Comparison of ENCODE assay signal across 8 cellular contexts in genomic region chr5:58582411-58583393, GRCh38. TPM values are rescaled to one million over a fixed set of nuclear protein-coding genes. Genes with fewer than 3 reads are reported as not detected.
A peak's percentile ranks its signal among the peaks of the same experiment; 100 is the strongest.
DNase-seq lines count a peak whose midpoint lies in the region; ATAC-seq and TF ChIP-seq lines count a peak whose summit lies in the region.

Gene RAB3C, plus strand, starts transcription at chr5:58583075. Its CDS starts 134 bp downstream, at chr5:58583209.

- no peaks in the 10 kb centered on the region for H3F3A ChIP-seq in GM23338 (replicated peaks; ENCODE audit: low read depth)
- H3F3A ChIP-seq in PC-9 (ENCODE audit: insufficient read depth, low read depth), result no peaks in the 10 kb centered on the region

- DNase-seq in GDM1 (lab: John Stamatoyannopoulos, UW) (peak; percentile 85), GM23338 (ENCODE audit: low spot score) (peak; percentile 98), KG1 (lab: John Stamatoyannopoulos, UW) (peak; percentile 63), PC-9 (peak; percentile 82), amygdala (lab: John Stamatoyannopoulos, UW) (peak; percentile 6 to 96 (median 88)), heart left ventricle (peak; percentile 86 to 93 (median 92)), osteoblast (ENCODE audit: insufficient read length, low spot score, missing footprints) (peak; percentile 97), ureter (ENCODE audit: low spot score) (peak; percentile 85)

- H3K27me3 Mint-ChIP-seq in GM23338 (ENCODE audit: insufficient read depth, low read depth, poor library complexity), result peaks cover 13% of the 10 kb centered on the region

- no peaks in the 10 kb centered on the region for H3K36me3 ChIP-seq in GM23338 (ENCODE audit: insufficient read depth)
- H3K36me3 ChIP-seq in PC-9 (ENCODE audit: low read depth), result no peaks in the 10 kb centered on the region
- H3K36me3 ChIP-seq in heart left ventricle, result no peaks in the 10 kb centered on the region
- H3K36me3 ChIP-seq in osteoblast (ENCODE audit: insufficient read depth, low read length), result no peaks in the 10 kb centered on the region

- CTCF ChIA-PET in PC-9 (lab: Charles Lee), result interaction anchor here (0.6 kb wide), 1 partner anchor 798 kb away, joined by 4 read pairs; no protein-coding TSS in a partner anchor

- H3K27ac Mint-ChIP-seq in GM23338, result peak within 1 kb of the TSS; percentile 88

- H3K9me3 ChIP-seq in PC-9 (ENCODE audit: insufficient read depth, low read depth) (no peaks in the 10 kb centered on the region), heart left ventricle (no peaks in the 10 kb centered on the region), osteoblast (ENCODE audit: low read depth, low read length) (no peaks in the 10 kb centered on the region)

- no peak for TF ChIP-seq POLR2A in heart left ventricle (IDR thresholded peaks at IDR 0.05)

- intact Hi-C loops in PC-9 (cut with micrococcal nuclease; ENCODE audit: unreplicated experiment) (no loop called here), heart left ventricle (cut with DNase I) (no loop called here)

- H3K9me3 Mint-ChIP-seq in GM23338, result no peaks in the 10 kb centered on the region

- peak within 1 kb of the TSS; percentile 95 for H3K4me2 ChIP-seq in GM23338
- H3K4me2 ChIP-seq in PC-9, result peak within 1 kb of the TSS; percentile 98
- H3K4me2 ChIP-seq in osteoblast (ENCODE audit: insufficient read depth, low read length), result peak within 1 kb of the TSS; percentile 91

- H4K20me1 ChIP-seq in GM23338 (replicated peaks; ENCODE audit: insufficient read depth), result no peaks in the 10 kb centered on the region
- no peaks in the 10 kb centered on the region for H4K20me1 ChIP-seq in PC-9 (ENCODE audit: insufficient read depth)
- no peaks in the 10 kb centered on the region for H4K20me1 ChIP-seq in osteoblast (ENCODE audit: insufficient read depth, low read length)

- POLR2A ChIA-PET in PC-9 (lab: Charles Lee; ENCODE audit: unreplicated experiment), result no interaction called here

- H3K79me2 ChIP-seq in GM23338 (replicated peaks; ENCODE audit: insufficient read depth) (no peaks in the 10 kb centered on the region), PC-9 (ENCODE audit: low read depth) (no peaks in the 10 kb centered on the region), osteoblast (ENCODE audit: insufficient read depth, low read length) (no peaks in the 10 kb centered on the region)

- H3K4me3 Mint-ChIP-seq in GM23338, result peak within 1 kb of the TSS; percentile 98

- no peak within 1 kb of the TSS for H3K27ac ChIP-seq in GM23338 (ENCODE audit: low read depth)
- no peak within 1 kb of the TSS for H3K27ac ChIP-seq in PC-9
- H3K27ac ChIP-seq in heart left ventricle, result no peak within 1 kb of the TSS
- H3K27ac ChIP-seq in osteoblast (ENCODE audit: low read depth, low read length), result no peak within 1 kb of the TSS

- peaks cover 11% of the 10 kb centered on the region for H3K4me1 Mint-ChIP-seq in GM23338

- no peak for TF ChIP-seq CTCF in GM23338 (conservative IDR thresholded peaks at IDR 0.05; ENCODE audit: low read depth in 2 of 2)
- no peak for TF ChIP-seq CTCF in PC-9 (conservative IDR thresholded peaks at IDR 0.05)
- peak in 1 of 12 donors; percentile 10 for TF ChIP-seq CTCF in heart left ventricle (IDR thresholded peaks at IDR 0.05)
- no peak for TF ChIP-seq CTCF in osteoblast (IDR thresholded peaks at IDR 0.05; ENCODE audit: extremely low read depth, low read depth, low read length)

- ATAC-seq in GM23338 (peak; percentile 96), heart left ventricle (peak; percentile 100)

- peak within 1 kb of the TSS; percentile 99 for H2AFZ ChIP-seq in GM23338
- H2AFZ ChIP-seq in PC-9, result peak within 1 kb of the TSS; percentile 88
- peak within 1 kb of the TSS; percentile 92 for H2AFZ ChIP-seq in osteoblast (ENCODE audit: low read length)

- H3K27me3 ChIP-seq in GM23338 (ENCODE audit: insufficient read depth), result peaks cover 26% of the 10 kb centered on the region
- H3K27me3 ChIP-seq in PC-9 (ENCODE audit: insufficient read depth, low read depth), result peaks cover 9% of the 10 kb centered on the region; the same call in 1 of the 2 replicates
- peaks cover 0 to 41% (median 11%) of the 10 kb centered on the region in 9 donors for H3K27me3 ChIP-seq in heart left ventricle
- H3K27me3 ChIP-seq in osteoblast (ENCODE audit: insufficient read depth, low read length), result no peaks in the 10 kb centered on the region

- WGBS in heart left ventricle, 4 donors, result 1% methylated on average over 49 to 62 of the region's 62 CpGs

- no TSS peak for BruUV-seq in PC-9 (replicated peaks; lab: Mats Ljungman, UMichigan)

- H3K4me3 ChIP-seq in GM23338, result peak within 1 kb of the TSS; percentile 73
- peak within 1 kb of the TSS; percentile 57 for H3K4me3 ChIP-seq in PC-9
- peak within 1 kb of the TSS; percentile 30 to 68 (median 56) for H3K4me3 ChIP-seq in heart left ventricle
- H3K4me3 ChIP-seq in osteoblast (ENCODE audit: insufficient read depth, low read length), result peak within 1 kb of the TSS; percentile 67

- H3K9me2 ChIP-seq in GM23338 (ENCODE audit: insufficient read depth), result no peaks in the 10 kb centered on the region
- no peaks in the 10 kb centered on the region for H3K9me2 ChIP-seq in PC-9 (ENCODE audit: insufficient read depth)

- no peaks in the 10 kb centered on the region for H3K36me3 Mint-ChIP-seq in GM23338 (ENCODE audit: low read depth)

- H3K4me1 ChIP-seq in GM23338 (ENCODE audit: insufficient read depth) (peaks cover 5% of the 10 kb centered on the region), PC-9 (replicated peaks; ENCODE audit: insufficient read depth) (peaks cover 9% of the 10 kb centered on the region), heart left ventricle (peaks cover 0 to 19% (median 11%) of the 10 kb centered on the region in 12 donors), osteoblast (ENCODE audit: insufficient read depth, low read length) (peaks cover 11% of the 10 kb centered on the region)

TF ChIP-seq in GM23338, 12 proteins besides CTCF, POLR2A, EP300 and RAD21 (continues in another document):
- TF ChIP-seq ZNF462 (CRISPR knock-in tag; IDR thresholded peaks at IDR 0.05) (no peak), EZH2 (IDR thresholded peaks at IDR 0.05; ENCODE audit: low read depth, unreplicated experiment) (no peak), POLR2AphosphoS5 (IDR thresholded peaks at IDR 0.05; ENCODE audit: low read depth) (peak; percentile 79), NANOG (IDR thresholded peaks at IDR 0.05; ENCODE audit: borderline replicate concordance) (no peak)

RNA-seq across cellular contexts. Expression of gene RAB3C, which starts in this region (rescaled TPM):
- total RNA-seq in GM23338 (2014; rRNA removed; shearing (Covaris generic)), result 11.7 and 15.0 TPM in 2 replicates
- polyA plus RNA-seq in GM23338 (2016; fragmentation: Nextera tagmentation; extraction: Ambion mirVana), result 27.6 and 30.6 TPM in 2 replicates
- not detected in 2 replicates for total RNA-seq in PC-9 (2021)
- 1 to 10 TPM in 3 of 9 donors, under 1 TPM in 4, not detected in 2; 0.07 to 3.8 (median 0.94) TPM for total RNA-seq in heart left ventricle
- under 1 TPM; 0.04 to 0.57 TPM for polyA plus RNA-seq in heart left ventricle
- total RNA-seq in osteoblast, result not detected in 2 replicates
- 5.8 TPM for total RNA-seq in ureter

Comparison
In these comparisons a context has a peak if more than half of its experiments do, and no peak if none do; other contexts are left out.
1. RNA of gene RAB3C (polyA plus RNA-seq): 27.6 to 30.6 TPM in GM23338; 0.04 to 0.57 TPM in heart left ventricle; every median in the first group is over 10 times any median in the second.
2. Peak in DNase-seq, H3K4me3 ChIP-seq and H3K4me2 ChIP-seq in PC-9; RNA of the gene not detected or under 1 TPM.
3. Peak in DNase-seq, H3K4me3 ChIP-seq and H3K4me2 ChIP-seq in osteoblast; RNA of the gene not detected or under 1 TPM.
4. Peak in every context shown above with its lines, with median percentiles within 50 percentile points of each other: DNase-seq, H2AFZ ChIP-seq, H3K4me2 ChIP-seq and H3K4me3 ChIP-seq.